Comparison of ENCODE assay signal across 26 cellular contexts in the genomic region with DNA sequence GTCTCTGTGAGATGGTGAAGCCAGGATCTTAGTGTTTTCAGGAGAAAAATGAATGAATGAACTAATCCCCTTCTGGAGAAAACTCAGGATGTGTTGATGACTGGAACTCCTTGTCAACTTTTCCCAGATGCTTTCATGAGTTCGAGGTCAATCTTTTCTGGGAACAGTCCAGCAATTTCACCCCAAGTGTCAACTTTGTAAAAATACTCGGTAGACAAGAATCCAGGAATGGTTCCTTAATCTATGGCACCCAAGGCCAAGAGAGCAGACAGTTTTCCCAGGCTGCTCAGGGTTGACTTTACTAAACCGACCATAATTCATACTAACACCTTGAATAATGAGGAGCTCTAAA. TPM values are rescaled to one million over a fixed set of nuclear protein-coding genes. Genes with fewer than 3 reads are reported as not detected.
DNase-seq lines count a peak whose midpoint lies in the region; ATAC-seq and TF ChIP-seq lines count a peak whose summit lies in the region.
"Had no signal": no experiment of that assay in that cellular context is flagged by ENCODE, and none has a peak within 500 bp of the region (broad histone marks: within the 10 kb centered on the region; RNA-seq: fewer than 3 reads in every experiment).

No MANE protein-coding gene starts in this region.

- POLR2A ChIA-PET in HEK293 (lab: Yijun Ruan, JAX) = interaction anchor here (0.6 kb wide), 1 partner anchor 83 kb away, joined by 3 read pairs; no protein-coding TSS in a partner anchor
- POLR2A ChIA-PET in PC-3 (lab: Charles Lee; ENCODE audit: unreplicated experiment) = no interaction called here

- H2AK5ac ChIP-seq in mesenchymal stem cell (ENCODE audit: low read length, severe bottlenecking) = no peak overlapping the region

- H3K79me2 ChIP-seq in PC-3 (ENCODE audit: low read length) = no peaks in the 10 kb centered on the region
- H3K79me2 ChIP-seq: parathyroid adenoma had no signal

- TF ChIP-seq POLR2A in prostate gland (IDR thresholded peaks at IDR 0.05) = no peak

- H2AFZ ChIP-seq in PC-3 (ENCODE audit: low read length) (no peak overlapping the region), mesenchymal stem cell (ENCODE audit: low read depth, low read length) (no peak overlapping the region)
- H2AFZ ChIP-seq: parathyroid adenoma had no signal

- no TSS peak for BruUV-seq in PC-3 (replicated peaks; lab: Mats Ljungman, UMichigan)

- H2BK120ac ChIP-seq in mesenchymal stem cell (ENCODE audit: low read depth, low read length) = no peak overlapping the region

- H3K4me1 ChIP-seq in HEK293 (ENCODE audit: control insufficient read depth, insufficient read depth, low read length) (peaks cover 45% of the 10 kb centered on the region), PC-3 (ENCODE audit: insufficient read depth, low read length) (peaks cover 22% of the 10 kb centered on the region), mesenchymal stem cell (ENCODE audit: control insufficient read depth, insufficient read depth, low read depth, low read length) (peaks cover 9% of the 10 kb centered on the region), skeletal muscle satellite cell (ENCODE audit: control insufficient read depth, insufficient read depth, low read length) (peaks cover 21% of the 10 kb centered on the region), prostate gland (replicated peaks) (no peaks in the 10 kb centered on the region)
- H3K4me1 ChIP-seq: parathyroid adenoma had no signal

- no peaks in the 10 kb centered on the region for H3F3A ChIP-seq in PC-3 (ENCODE audit: low read length, unreplicated experiment)

- H3K9me3 ChIP-seq in HEK293 (ENCODE audit: control insufficient read depth, insufficient read depth, low read depth, low read length) (no peaks in the 10 kb centered on the region), PC-3 (ENCODE audit: low read length) (no peaks in the 10 kb centered on the region), mesenchymal stem cell (ENCODE audit: control insufficient read depth, low read length) (peaks cover 4% of the 10 kb centered on the region), skeletal muscle satellite cell (replicated peaks; ENCODE audit: low read length) (no peaks in the 10 kb centered on the region), prostate gland (no peaks in the 10 kb centered on the region)
- H3K9me3 ChIP-seq: BE2C, body of pancreas, MG63 had no signal

- H3K4me2 ChIP-seq in PC-3 (ENCODE audit: low read length) (peak overlapping the region; percentile 63), mesenchymal stem cell (ENCODE audit: low read length, poor library complexity, severe bottlenecking) (no peak overlapping the region), skeletal muscle satellite cell (ENCODE audit: low read length) (peak overlapping the region; percentile 62)

- no peaks in the 10 kb centered on the region for H3K79me1 ChIP-seq in mesenchymal stem cell (replicated peaks; ENCODE audit: low read length, poor library complexity, severe bottlenecking)

- intact Hi-C loops in PC-3 (cut with micrococcal nuclease) = loop anchor here (1.0 to 2.0 kb wide), 2 partner anchors 19 to 23 kb away; no protein-coding TSS in a partner anchor
- intact Hi-C loops in prostate gland (cut with DNase I) = no loop called here
- intact Hi-C loops in posterior cingulate gyrus (cut with DNase I) = no loop called here

- H2BK12ac ChIP-seq in mesenchymal stem cell (ENCODE audit: low read length in 2 of 2) = peak overlapping the region; percentile 6 to 63

- H2BK15ac ChIP-seq in mesenchymal stem cell (ENCODE audit: low read depth, poor library complexity, severe bottlenecking) = no peak overlapping the region

- no peak overlapping the region for H2BK5ac ChIP-seq in mesenchymal stem cell (ENCODE audit: low read depth, low read length, poor library complexity, severe bottlenecking)

- no peak overlapping the region for H3K23ac ChIP-seq in mesenchymal stem cell (ENCODE audit: low read length in 2 of 2)

- ATAC-seq in PC-3 (no peak), HG03565 (IDR thresholded peaks at IDR 0.05; ENCODE audit: unreplicated experiment) (no peak)
- ATAC-seq: activated CD4-positive, alpha-beta T cell treated with anti-CD3 and anti-CD28 coated beads for 36 hours; activated T-helper 17 cell treated with anti-CD3 and anti-CD28 coated beads, Interleukin-2, amount 50 U/mL, for 72 hours; T-cell had no signal

- 60% methylated on average over 3 of the region's 3 CpGs for WGBS in mesenchymal stem cell
- 33% methylated on average over 3 of the region's 3 CpGs for WGBS in prostate gland

- no peak for TF ChIP-seq CTCF in HEK293 (tag by site-specific recombination; IDR thresholded peaks at IDR 0.05)
- TF ChIP-seq CTCF in PC-3 (conservative IDR thresholded peaks at IDR 0.05; ENCODE audit: low read depth, low read length) = no peak
- no peak for TF ChIP-seq CTCF in prostate gland (IDR thresholded peaks at IDR 0.05)

- peak overlapping the region in 1 of 2 experiments; percentile 23 for H3K18ac ChIP-seq in mesenchymal stem cell (ENCODE audit: low read depth in 1 of 2, low read length in 2 of 2)

- H3K14ac ChIP-seq in mesenchymal stem cell (ENCODE audit: low read length in 2 of 2) = no peak overlapping the region

- H4K20me1 ChIP-seq in PC-3 (ENCODE audit: low read length) = no peaks in the 10 kb centered on the region

- H3K9ac ChIP-seq in PC-3 (ENCODE audit: low read length) (no peak overlapping the region), mesenchymal stem cell (ENCODE audit: low read length) (peak overlapping the region; percentile 39), skeletal muscle satellite cell (ENCODE audit: low read depth, low read length) (no peak overlapping the region)
- H3K9ac ChIP-seq: parathyroid adenoma had no signal

- H3K9me2 ChIP-seq in PC-3 (replicated peaks; ENCODE audit: low read length) = no peaks in the 10 kb centered on the region

- peak overlapping the region in 1 of 2 experiments; percentile 63 for H3K4ac ChIP-seq in mesenchymal stem cell (ENCODE audit: low read depth in 1 of 2, low read length in 2 of 2)

- H3K36me3 ChIP-seq in HEK293 (ENCODE audit: control insufficient read depth in 2 of 2, insufficient read depth in 1 of 2, low read length in 2 of 2) (no peaks in the 10 kb centered on the region), PC-3 (ENCODE audit: low read depth, low read length) (no peaks in the 10 kb centered on the region), mesenchymal stem cell (ENCODE audit: control insufficient read depth in 1 of 2, insufficient read depth in 2 of 2, low read depth in 1 of 2, low read length in 2 of 2) (no peaks in the 10 kb centered on the region), skeletal muscle satellite cell (ENCODE audit: insufficient read depth, low read length) (no peaks in the 10 kb centered on the region), prostate gland (no peaks in the 10 kb centered on the region)
- H3K36me3 ChIP-seq: BE2C, MG63, stomach had no signal

- H4K8ac ChIP-seq in mesenchymal stem cell (ENCODE audit: low read length) = no peak overlapping the region

- H4K91ac ChIP-seq in mesenchymal stem cell (ENCODE audit: low read length) = no peak overlapping the region

- H3K27me3 ChIP-seq in PC-3 (ENCODE audit: low read length) = 0 out of 2 replicates have a peak, but pooled peaks cover 6% of the 10 kb centered on the region
- peaks cover 11 to 15% of the 10 kb centered on the region in 2 experiments for H3K27me3 ChIP-seq in mesenchymal stem cell (ENCODE audit: control insufficient read depth in 1 of 2, insufficient read depth in 1 of 2, low read length in 2 of 2)
- peaks cover 79% of the 10 kb centered on the region for H3K27me3 ChIP-seq in skeletal muscle satellite cell (ENCODE audit: control insufficient read depth, insufficient read depth, low read length)
- no peaks in the 10 kb centered on the region for H3K27me3 ChIP-seq in prostate gland (replicated peaks; ENCODE audit: insufficient read depth)
- H3K27me3 ChIP-seq: BE2C, body of pancreas had no signal

- H3K27ac ChIP-seq in HEK293 (ENCODE audit: extremely low read depth, low read depth, low read length) = peak overlapping the region; percentile 65; the same call in 1 of the 2 replicates
- H3K27ac ChIP-seq in PC-3 (ENCODE audit: low read length) = peak overlapping the region; percentile 61
- H3K27ac ChIP-seq in mesenchymal stem cell (ENCODE audit: low read length, poor library complexity, severe bottlenecking) = peak overlapping the region; percentile 18
- no peak overlapping the region for H3K27ac ChIP-seq in prostate gland
- H3K27ac ChIP-seq: parathyroid adenoma, stomach had no signal

- H3K4me3 ChIP-seq in HEK293 (ENCODE audit: low read depth, low read length) (no peak overlapping the region), PC-3 (ENCODE audit: low read length) (no peak overlapping the region), mesenchymal stem cell (ENCODE audit: insufficient read depth in 1 of 2, low read depth in 1 of 2, low read length in 2 of 2) (no peak overlapping the region), skeletal muscle satellite cell (ENCODE audit: low read length) (no peak overlapping the region), prostate gland (no peak overlapping the region)
- H3K4me3 ChIP-seq: body of pancreas, MG63, stomach had no signal

- CTCF ChIA-PET in HEK293 (lab: Yijun Ruan, JAX) = interaction anchor here (0.6 to 6.3 kb wide), 3 partner anchors 7 to 59 kb away, joined by 3 to 41 read pairs (median 5); no protein-coding TSS in a partner anchor
- CTCF ChIA-PET in PC-3 (lab: Charles Lee) = no interaction called here

- no peak for DNase-seq in PC-3
- no peak for DNase-seq in mesenchymal stem cell
- no peak for DNase-seq in prostate gland (ENCODE audit: low spot score)
- DNase-seq in posterior cingulate gyrus = no peak
- no peak for DNase-seq in stimulated activated CD4-positive, alpha-beta T cell treated with anti-CD3 and anti-CD28 coated beads, Interleukin-2, amount 100 ng/mL, for 48 hours
- DNase-seq: activated CD4-positive, alpha-beta T cell treated with anti-CD3 and anti-CD28 coated beads for 36 hours; BE2C; cortex of kidney; hippocampal formation; naive B cell; NCI-H1436 treated with DMSO at 0.1 percent for 48 hours; NCI-H2171; NCI-H526 treated with DMSO at 0.1 percent for 48 hours; stomach; T-cell had no signal

TF ChIP-seq in HEK293, 187 proteins besides CTCF, POLR2A, EP300 and RAD21 (continues in another document):
- no peak for TF ChIP-seq ZNF37A (tag by site-specific recombination; IDR thresholded peaks at IDR 0.05)

RNA-seq across cellular contexts. Expression of a gene that starts 31.1 kb away (rescaled TPM):
- total RNA-seq in PC-3 (2014; rRNA removed) = not detected in 2 replicates
- not detected for polyA plus RNA-seq in mesenchymal stem cell (2013, experiment 1 of 2)
- polyA plus RNA-seq in mesenchymal stem cell (2013, experiment 2 of 2) = not detected
- total RNA-seq in skeletal muscle satellite cell (2012; rRNA removed) = not detected in 2 replicates
- 1 to 10 TPM in 1 of 2 donors, not detected in 1; 9.5 TPM for total RNA-seq in prostate gland
- total RNA-seq: activated CD4-positive, alpha-beta T cell treated with anti-CD3 and anti-CD28 coated beads for 36 hours; activated T-helper 17 cell treated with anti-CD3 and anti-CD28 coated beads, Interleukin-2, amount 50 U/mL, for 72 hours; body of pancreas; Daoy; lung microvascular endothelial cell; stomach; T-cell; ureter had no signal
- polyA plus RNA-seq: IgD-negative memory B cell, stomach had no signal

Comparison
In these comparisons a context has a peak if more than half of its experiments do, and no peak if none do; other contexts are left out.
1. H3K27ac ChIP-seq: peak in HEK293 (single experiment), PC-3 (single experiment) and mesenchymal stem cell (single experiment); none in prostate gland (0 of 2).